ENCODE assay signal across 9 cellular contexts in genomic region chr18:63505566-63506335, GRCh38. TPM values are rescaled to one million over a fixed set of nuclear protein-coding genes. Genes with fewer than 3 reads are reported as not detected.
DNase-seq lines count a peak whose midpoint lies in the region; ATAC-seq and TF ChIP-seq lines count a peak whose summit lies in the region.
"Had no signal": no experiment of that assay in that cellular context is flagged by ENCODE, and none has a peak within 500 bp of the region (broad histone marks: within the 10 kb centered on the region; RNA-seq: fewer than 3 reads in every experiment).

No MANE protein-coding gene starts in this region.

- H3K4me1 ChIP-seq in A673 (ENCODE audit: insufficient read depth, low read length, poor library complexity, severe bottlenecking) (peaks cover 18% of the 10 kb centered on the region), breast epithelium (no peaks in the 10 kb centered on the region)
- no peaks in the 10 kb centered on the region for H3K4me1 ChIP-seq in naive thymus-derived CD4-positive, alpha-beta T cell (ENCODE audit: control insufficient read depth in 2 of 2, insufficient read depth in 2 of 2, low read length in 2 of 2)

- H3K36me3 ChIP-seq in A673 (ENCODE audit: insufficient read depth, low read length, poor library complexity, severe bottlenecking) (no peaks in the 10 kb centered on the region), breast epithelium (no peaks in the 10 kb centered on the region)
- no peaks in the 10 kb centered on the region for H3K36me3 ChIP-seq in naive thymus-derived CD4-positive, alpha-beta T cell (ENCODE audit: control insufficient read depth in 2 of 3, insufficient read depth in 3 of 3, low read length in 3 of 3)
- H3K36me3 ChIP-seq: thoracic aorta had no signal

- no peaks in the 10 kb centered on the region for H3K27me3 Mint-ChIP-seq in osteocyte (ENCODE audit: unreplicated experiment)
- H3K27me3 Mint-ChIP-seq in naive thymus-derived CD4-positive, alpha-beta T cell: peaks cover 29 to 42% (median 36%) of the 10 kb centered on the region in 5 donors

- H3K4me3 Mint-ChIP-seq in osteocyte (ENCODE audit: unreplicated experiment): no peak overlapping the region
- H3K4me3 Mint-ChIP-seq in naive thymus-derived CD4-positive, alpha-beta T cell: no peak overlapping the region

- H3K4me3 ChIP-seq in A673 (ENCODE audit: low read depth, low read length, poor library complexity, severe bottlenecking) (no peak overlapping the region), breast epithelium (no peak overlapping the region)
- H3K4me3 ChIP-seq in naive thymus-derived CD4-positive, alpha-beta T cell (ENCODE audit: low read length): no peak overlapping the region
- H3K4me3 ChIP-seq: thoracic aorta had no signal

- H3K9me3 Mint-ChIP-seq in osteocyte (ENCODE audit: unreplicated experiment): no peaks in the 10 kb centered on the region
- peaks cover 0 to 2% (median 0%) of the 10 kb centered on the region in 11 donors for H3K9me3 Mint-ChIP-seq in naive thymus-derived CD4-positive, alpha-beta T cell

- no peaks in the 10 kb centered on the region for H3K36me3 Mint-ChIP-seq in osteocyte (ENCODE audit: unreplicated experiment)
- no peaks in the 10 kb centered on the region for H3K36me3 Mint-ChIP-seq in naive thymus-derived CD4-positive, alpha-beta T cell

- peak; percentile 79 for DNase-seq in A673 (ENCODE audit: low spot score)
- DNase-seq in GM10266 (ENCODE audit: extremely low spot score): peak; percentile 35
- DNase-seq in LoVo (ENCODE audit: low spot score): peak; percentile 29
- DNase-seq in breast epithelium (ENCODE audit: low spot score in 2 of 2): no peak
- no peak for DNase-seq in osteocyte (ENCODE audit: extremely low spot score, unreplicated experiment)
- no peak for DNase-seq in naive thymus-derived CD4-positive, alpha-beta T cell

- POLR2A ChIA-PET in A673 (lab: Charles Lee; ENCODE audit: low non-redundant PET): no interaction called here
- POLR2A ChIA-PET in naive thymus-derived CD4-positive, alpha-beta T cell (lab: Charles Lee): no interaction called here

- peak overlapping the region; percentile 31 for H3K27ac ChIP-seq in A673 (ENCODE audit: low read depth, low read length, poor library complexity, severe bottlenecking)
- H3K27ac ChIP-seq in breast epithelium: no peak overlapping the region
- H3K27ac ChIP-seq in naive thymus-derived CD4-positive, alpha-beta T cell (ENCODE audit: low read depth, low read length): no peak overlapping the region
- H3K27ac ChIP-seq: thoracic aorta had no signal

- TF ChIP-seq CTCF in A673 (conservative IDR thresholded peaks at IDR 0.05; ENCODE audit: low read depth, low read length) (peak; percentile 83), GM10266 (IDR thresholded peaks at IDR 0.05; ENCODE audit: control insufficient read depth, insufficient read depth, low read depth, missing control alignments) (peak; percentile 57), breast epithelium (IDR thresholded peaks at IDR 0.05) (peak in 2 of 3 donors; percentile 16 to 30), osteocyte (IDR thresholded peaks at IDR 0.05) (peak; percentile 65)

- TF ChIP-seq POLR2A in breast epithelium (IDR thresholded peaks at IDR 0.05): no peak

- CTCF ChIA-PET in A673 (lab: Charles Lee): interaction anchor here (0.7 to 1.0 kb wide), 3 partner anchors 18 to 489 kb away, joined by 3 to 6 read pairs (median 3); no protein-coding TSS in a partner anchor
- CTCF ChIA-PET in naive thymus-derived CD4-positive, alpha-beta T cell (lab: Charles Lee): no interaction called here

- BruUV-seq in A673 (replicated peaks; lab: Mats Ljungman, UMichigan): no TSS peak

- ATAC-seq in HG03025 (IDR thresholded peaks at IDR 0.05; ENCODE audit: low FRiP score, unreplicated experiment) (no peak), GM18520 (IDR thresholded peaks at IDR 0.05; ENCODE audit: unreplicated experiment) (no peak)
- no peak for ATAC-seq in naive thymus-derived CD4-positive, alpha-beta T cell

- H3K27ac Mint-ChIP-seq in osteocyte (ENCODE audit: unreplicated experiment): no peak overlapping the region
- H3K27ac Mint-ChIP-seq in naive thymus-derived CD4-positive, alpha-beta T cell: no peak overlapping the region

- intact Hi-C loops in A673 (cut with micrococcal nuclease; ENCODE audit: unreplicated experiment): loop anchor here (5.0 to 10.0 kb wide), 3 partner anchors 61 to 488 kb away; no protein-coding TSS in a partner anchor
- intact Hi-C loops in breast epithelium (cut with DNase I; ENCODE audit: low total_unique reads): no loop called here
- intact Hi-C loops in naive thymus-derived CD4-positive, alpha-beta T cell (cut with micrococcal nuclease): no loop called here

- peaks cover 18% of the 10 kb centered on the region for H3K4me1 Mint-ChIP-seq in osteocyte (ENCODE audit: unreplicated experiment)
- peaks cover 0 to 1% (median 0%) of the 10 kb centered on the region in 7 donors for H3K4me1 Mint-ChIP-seq in naive thymus-derived CD4-positive, alpha-beta T cell

- H3K27me3 ChIP-seq in A673 (replicated peaks; ENCODE audit: insufficient read depth, low read depth, low read length, poor library complexity) (no peaks in the 10 kb centered on the region), breast epithelium (peaks cover 0 to 9% of the 10 kb centered on the region in 2 donors)
- H3K27me3 ChIP-seq in naive thymus-derived CD4-positive, alpha-beta T cell (ENCODE audit: control insufficient read depth in 2 of 2, insufficient read depth in 2 of 2, low read length in 2 of 2): no peaks in the 10 kb centered on the region

- H3K9me3 ChIP-seq in A673 (ENCODE audit: low read depth, low read length, poor library complexity, severe bottlenecking): no peaks in the 10 kb centered on the region
- no peaks in the 10 kb centered on the region for H3K9me3 ChIP-seq in breast epithelium
- no peaks in the 10 kb centered on the region for H3K9me3 ChIP-seq in naive thymus-derived CD4-positive, alpha-beta T cell (ENCODE audit: control insufficient read depth in 2 of 3, low read length in 3 of 3)
- H3K9me3 ChIP-seq: thoracic aorta had no signal

RNA-seq across cellular contexts. Expression of gene SERPINB5, which starts 29.0 kb away (rescaled TPM):
- 0.11 TPM in 1 of 2 replicates, not detected in the other for total RNA-seq in A673 (2021)
- 10 to 100 TPM in 2 of 3 donors, not detected in 1; 12.6 to 17.4 TPM for total RNA-seq in breast epithelium
- total RNA-seq in osteocyte: not detected in 2 replicates
- total RNA-seq in naive thymus-derived CD4-positive, alpha-beta T cell: not detected
- not detected for polyA plus RNA-seq in naive thymus-derived CD4-positive, alpha-beta T cell

RNA-seq across cellular contexts. Expression of gene SERPINB12, which starts 36.4 kb away (rescaled TPM):
- total RNA-seq in A673 (2021) (not detected in 2 replicates), breast epithelium (not detected), osteocyte (not detected in 2 replicates)
- total RNA-seq in naive thymus-derived CD4-positive, alpha-beta T cell: not detected
- not detected for polyA plus RNA-seq in naive thymus-derived CD4-positive, alpha-beta T cell
- total RNA-seq: thoracic aorta had no signal

Comparison
In these comparisons a context has a peak if more than half of its experiments do, and no peak if none do; other contexts are left out.
1. DNase-seq: peak in A673 (single experiment), GM10266 (single experiment) and LoVo (single experiment); none in breast epithelium (0 of 2), osteocyte (single experiment) and naive thymus-derived CD4-positive, alpha-beta T cell (0 of 9).
2. CTCF ChIP-seq: peak in every context shown above with its lines; median percentile 83 in A673; 65 in osteocyte; 57 in GM10266; 23 in breast epithelium.